In genomic region chr11:33941637-33942160, GRCh38 we compare ENCODE assay signal across 12 cellular contexts. TPM values are rescaled to one million over a fixed set of nuclear protein-coding genes. Genes with fewer than 3 reads are reported as not detected.
DNase-seq lines count a peak whose midpoint lies in the region; ATAC-seq and TF ChIP-seq lines count a peak whose summit lies in the region.
"Had no signal": no experiment of that assay in that cellular context is flagged by ENCODE, and none has a peak within 500 bp of the region (broad histone marks: within the 10 kb centered on the region; RNA-seq: fewer than 3 reads in every experiment).

No MANE protein-coding gene starts in this region.

- no peaks in the 10 kb centered on the region for H3K36me3 ChIP-seq in SU-DHL-6 (ENCODE audit: low read length)
- no peaks in the 10 kb centered on the region for H3K36me3 ChIP-seq in vagina

- H3K9ac ChIP-seq in SU-DHL-6 (ENCODE audit: low read length), result peak overlapping the region; percentile 24; the same call in 1 of the 2 replicates

- no peak overlapping the region for H3K27ac Mint-ChIP-seq in activated CD8-positive, alpha-beta memory T cell treated with anti-CD3 and anti-CD28 coated beads, Interleukin-2, amount 10 ng/mL, durations not matched to agents 7 days and 5 days

- no peaks in the 10 kb centered on the region for H3K9me3 ChIP-seq in SU-DHL-6 (ENCODE audit: insufficient read depth, low read length)
- H3K9me3 ChIP-seq in vagina, result no peaks in the 10 kb centered on the region
- H3K9me3 ChIP-seq: A549 had no signal

- no peak overlapping the region for H3K4me3 Mint-ChIP-seq in activated CD8-positive, alpha-beta memory T cell treated with anti-CD3 and anti-CD28 coated beads, Interleukin-2, amount 10 ng/mL, durations not matched to agents 7 days and 5 days
- H3K4me3 Mint-ChIP-seq: activated T-cell treated with anti-CD3 and anti-CD28 coated beads, Interleukin-2, amount 50 U/mL, for 4 hours had no signal

- TF ChIP-seq CTCF in SU-DHL-6 (IDR thresholded peaks at IDR 0.05; ENCODE audit: insufficient read depth, low read length, poor library complexity, severe bottlenecking), result no peak
- TF ChIP-seq CTCF in vagina (IDR thresholded peaks at IDR 0.05), result no peak

- no peaks in the 10 kb centered on the region for H3K4me1 Mint-ChIP-seq in activated CD8-positive, alpha-beta memory T cell treated with anti-CD3 and anti-CD28 coated beads, Interleukin-2, amount 10 ng/mL, durations not matched to agents 7 days and 5 days

- no peak for TF ChIP-seq POLR2A in vagina (IDR thresholded peaks at IDR 0.05)

- H3K27me3 ChIP-seq in SU-DHL-6 (ENCODE audit: low read length) (no peaks in the 10 kb centered on the region), vagina (no peaks in the 10 kb centered on the region)

- H3K4me1 ChIP-seq in vagina, result peaks cover 28% of the 10 kb centered on the region
- H3K4me1 ChIP-seq: A549 had no signal

- H3K27ac ChIP-seq in SU-DHL-6 (ENCODE audit: low read depth, low read length) (peak overlapping the region; percentile 80), vagina (peak overlapping the region; percentile 2)

- DNase-seq in activated CD8-positive, alpha-beta memory T cell treated with anti-CD3 and anti-CD28 coated beads for 24 hours, result peak; percentile 26
- DNase-seq in activated CD8-positive, alpha-beta memory T cell treated with anti-CD3 and anti-CD28 coated beads, Interleukin-2, amount 10 ng/mL, durations not matched to agents 7 days and 5 days, result no peak
- DNase-seq in left cardiac atrium, result peak; percentile 71
- DNase-seq in vagina (ENCODE audit: extremely low spot score in 2 of 2), result no peak
- DNase-seq in activated naive CD4-positive, alpha-beta T cell treated with Interleukin-2 at 50 U/mL for 16 hours, result no peak
- no peak for DNase-seq in NCI-H82 treated with DMSO at 0.1 percent for 48 hours (lab: John Stamatoyannopoulos, UW; ENCODE audit: unreplicated experiment)
- DNase-seq: activated T-cell treated with anti-CD3 and anti-CD28 coated beads, Interleukin-2, amount 50 U/mL, for 4 hours; RPMI8226; stimulated activated naive CD4-positive, alpha-beta T cell treated with Interleukin-2 at 50 U/mL for 16 hours had no signal

- peak overlapping the region; percentile 41 for H3K4me2 ChIP-seq in SU-DHL-6 (ENCODE audit: low read depth, low read length, poor library complexity, severe bottlenecking)
- H3K4me2 ChIP-seq: A549 had no signal

- ATAC-seq in activated CD8-positive, alpha-beta memory T cell treated with anti-CD3 and anti-CD28 coated beads, Interleukin-2, amount 10 ng/mL, durations not matched to agents 7 days and 5 days, result no peak
- peak; percentile 58 to 79 for ATAC-seq in left cardiac atrium
- ATAC-seq in GM18870 (IDR thresholded peaks at IDR 0.05; ENCODE audit: unreplicated experiment), result no peak
- ATAC-seq: activated T-cell treated with anti-CD3 and anti-CD28 coated beads, Interleukin-2, amount 50 U/mL, for 4 hours had no signal

- H3K9me3 Mint-ChIP-seq in activated CD8-positive, alpha-beta memory T cell treated with anti-CD3 and anti-CD28 coated beads, Interleukin-2, amount 10 ng/mL, durations not matched to agents 7 days and 5 days (ENCODE audit: low read depth), result no peaks in the 10 kb centered on the region
- H3K9me3 Mint-ChIP-seq: activated T-cell treated with anti-CD3 and anti-CD28 coated beads, Interleukin-2, amount 50 U/mL, for 4 hours had no signal

- H3K36me3 Mint-ChIP-seq in activated CD8-positive, alpha-beta memory T cell treated with anti-CD3 and anti-CD28 coated beads, Interleukin-2, amount 10 ng/mL, durations not matched to agents 7 days and 5 days, result no peaks in the 10 kb centered on the region

- H3K4me3 ChIP-seq in SU-DHL-6 (ENCODE audit: insufficient read depth, low read length, poor library complexity, severe bottlenecking) (no peak overlapping the region), vagina (no peak overlapping the region)
- H3K4me3 ChIP-seq: A549 had no signal

- H3K27me3 Mint-ChIP-seq in activated CD8-positive, alpha-beta memory T cell treated with anti-CD3 and anti-CD28 coated beads, Interleukin-2, amount 10 ng/mL, durations not matched to agents 7 days and 5 days, result no peaks in the 10 kb centered on the region

- H3K9me2 ChIP-seq in SU-DHL-6 (replicated peaks; ENCODE audit: insufficient read depth, low read length), result no peaks in the 10 kb centered on the region

- peak overlapping the region; percentile 46 for H2AFZ ChIP-seq in SU-DHL-6 (ENCODE audit: low read depth, low read length, severe bottlenecking)

- no peaks in the 10 kb centered on the region for H3K79me2 ChIP-seq in SU-DHL-6 (ENCODE audit: insufficient read depth, low read length)

- CTCF ChIA-PET in activated CD8-positive, alpha-beta memory T cell treated with anti-CD3 and anti-CD28 coated beads, Interleukin-2, amount 10 ng/mL, durations not matched to agents 7 days and 5 days (lab: Charles Lee), result interaction anchor here (0.7 kb wide), 1 partner anchor 605 kb away, joined by 5 read pairs; no protein-coding TSS in a partner anchor

- intact Hi-C loops in left cardiac atrium (cut with DNase I), result no loop called here
- intact Hi-C loops in vagina (cut with DNase I), result no loop called here

- H3F3A ChIP-seq in SU-DHL-6 (ENCODE audit: insufficient read depth), result 0 out of 2 replicates have a peak, but pooled peaks cover 7% of the 10 kb centered on the region

- H4K20me1 ChIP-seq in SU-DHL-6 (ENCODE audit: low read depth, low read length), result no peaks in the 10 kb centered on the region

RNA-seq across cellular contexts. Expression of gene LMO2, which starts 49.8 kb away (rescaled TPM):
- not detected for total RNA-seq in activated CD8-positive, alpha-beta memory T cell treated with anti-CD3 and anti-CD28 coated beads, Interleukin-2, amount 10 ng/mL, durations not matched to agents 7 days and 5 days
- total RNA-seq in left cardiac atrium, result 10 to 100 TPM; 15.4 to 15.8 TPM
- total RNA-seq in vagina, result 26.5 TPM

Comparison
In these comparisons a context has a peak if more than half of its experiments do, and no peak if none do; other contexts are left out.
1. DNase-seq: peak in activated CD8-positive, alpha-beta memory T cell treated with anti-CD3 and anti-CD28 coated beads for 24 hours (single experiment) and left cardiac atrium (single experiment); none in activated CD8-positive, alpha-beta memory T cell treated with anti-CD3 and anti-CD28 coated beads, Interleukin-2, amount 10 ng/mL, durations not matched to agents 7 days and 5 days (single experiment), vagina (0 of 2), activated naive CD4-positive, alpha-beta T cell treated with Interleukin-2 at 50 U/mL for 16 hours (single experiment) and NCI-H82 treated with DMSO at 0.1 percent for 48 hours (single experiment).
2. ATAC-seq: peak in left cardiac atrium (2 of 2); none in activated CD8-positive, alpha-beta memory T cell treated with anti-CD3 and anti-CD28 coated beads, Interleukin-2, amount 10 ng/mL, durations not matched to agents 7 days and 5 days (single experiment) and GM18870 (single experiment).
3. RNA of gene LMO2, which starts 49.8 kb away (total RNA-seq): 26.5 TPM in vagina (single experiment) and 15.4 to 15.8 TPM in left cardiac atrium; not detected in activated CD8-positive, alpha-beta memory T cell treated with anti-CD3 and anti-CD28 coated beads, Interleukin-2, amount 10 ng/mL, durations not matched to agents 7 days and 5 days; every median in the first group is over 10 times any median in the second.